Comparison of ENCODE assay signal across 16 cellular contexts in genomic region chr18:55488473-55488872, GRCh38.
DNase-seq lines count a peak whose midpoint lies in the region; ATAC-seq and TF ChIP-seq lines count a peak whose summit lies in the region.
"Had no signal": no experiment of that assay in that cellular context is flagged by ENCODE, and none has a peak within 500 bp of the region (broad histone marks: within the 10 kb centered on the region; RNA-seq: fewer than 3 reads in every experiment).

No MANE protein-coding gene starts in this region.

- no peaks in the 10 kb centered on the region for H3K27me3 ChIP-seq in SK-N-SH (ENCODE audit: insufficient read depth)
- H3K27me3 ChIP-seq in mesendoderm (ENCODE audit: insufficient read depth, low read length, poor library complexity) = no peaks in the 10 kb centered on the region
- H3K27me3 ChIP-seq: pancreas had no signal

- H2BK15ac ChIP-seq in mesendoderm (replicated peaks; ENCODE audit: low read depth) = no peak overlapping the region

- H4K5ac ChIP-seq in mesendoderm (ENCODE audit: low read length) = no peak overlapping the region

- no peak overlapping the region for H4K8ac ChIP-seq in mesendoderm (ENCODE audit: low read depth, low read length)

- H3K4ac ChIP-seq in mesendoderm (ENCODE audit: low read depth, low read length) = no peak overlapping the region

- no peak overlapping the region for H3K23ac ChIP-seq in mesendoderm (ENCODE audit: low read length)

- ATAC-seq in GM21423 (IDR thresholded peaks at IDR 0.05; ENCODE audit: unreplicated experiment) = no peak
- ATAC-seq: HCT116, mucosa of descending colon, pancreas had no signal

- DNase-seq in DMS 273 (lab: John Stamatoyannopoulos, UW; ENCODE audit: unreplicated experiment) (peak; percentile 13), DMS 273 treated with DMSO at 0.1 percent for 48 hours (lab: John Stamatoyannopoulos, UW) (no peak), NCI-H146 (lab: John Stamatoyannopoulos, UW) (peak; percentile 99), SK-N-SH (no peak), mesendoderm (peak; percentile 57), NCI-H187 treated with DMSO at 0.1 percent for 48 hours (lab: John Stamatoyannopoulos, UW) (no peak), NCI-H82 (lab: John Stamatoyannopoulos, UW) (no peak)
- DNase-seq: activated CD8-positive, alpha-beta memory T cell treated with anti-CD3 and anti-CD28 coated beads for 24 hours; activated gamma-delta T cell; CD4-positive, alpha-beta T cell; mucosa of descending colon; NCI-H2227 treated with DMSO at 0.1 percent for 48 hours; pancreas had no signal

- H3K4me3 ChIP-seq in SK-N-SH (ENCODE audit: low read depth in 2 of 2, low read length in 1 of 2) (no peak overlapping the region; a peak in 1 of 4 replicates), mesendoderm (ENCODE audit: low read length) (no peak overlapping the region)
- H3K4me3 ChIP-seq: mucosa of descending colon, pancreas had no signal

- no peak overlapping the region for H3K56ac ChIP-seq in mesendoderm (ENCODE audit: low read length)

- H2BK120ac ChIP-seq in mesendoderm (ENCODE audit: low read depth, low read length) = no peak overlapping the region

- no peaks in the 10 kb centered on the region for H3K9me2 ChIP-seq in SK-N-SH

- H3K79me2 ChIP-seq in SK-N-SH (ENCODE audit: insufficient read depth) = peaks cover 93% of the 10 kb centered on the region
- peaks cover 32% of the 10 kb centered on the region for H3K79me2 ChIP-seq in mesendoderm (ENCODE audit: control insufficient read depth, insufficient read depth, low read length)

- H3K9me3 ChIP-seq in SK-N-SH = no peaks in the 10 kb centered on the region
- H3K9me3 ChIP-seq: mucosa of descending colon, pancreas had no signal

- H3K9ac ChIP-seq in SK-N-SH (no peak overlapping the region), mesendoderm (ENCODE audit: low read length) (no peak overlapping the region)

- CTCF ChIA-PET in SK-N-SH (lab: Yijun Ruan, JAX) = interaction anchor here (0.5 to 3.1 kb wide), 3 partner anchors 73 to 254 kb away, joined by 3 to 14 read pairs (median 3); no protein-coding TSS in a partner anchor

- peak overlapping the region; percentile 28 to 91; a peak in 2 of 4 replicates for H3K27ac ChIP-seq in SK-N-SH (ENCODE audit: low read depth in 2 of 2, low read length in 1 of 2)
- no peak overlapping the region for H3K27ac ChIP-seq in mesendoderm (ENCODE audit: low read depth, low read length)
- H3K27ac ChIP-seq: 22Rv1, pancreas had no signal

- H3F3A ChIP-seq in SK-N-SH (replicated peaks; ENCODE audit: insufficient read depth) = peaks cover 11% of the 10 kb centered on the region

- no peak overlapping the region for H2AFZ ChIP-seq in SK-N-SH (ENCODE audit: low read depth)

- H3K79me1 ChIP-seq in mesendoderm (ENCODE audit: low read length) = peaks cover 20% of the 10 kb centered on the region

- H3K4me1 ChIP-seq in SK-N-SH (ENCODE audit: control insufficient read depth in 1 of 2, insufficient read depth in 2 of 2, low read depth in 1 of 2, low read length in 1 of 2) (peaks cover 26 to 28% of the 10 kb centered on the region in 2 experiments), mesendoderm (ENCODE audit: control insufficient read depth, low read depth, low read length) (peaks cover 6% of the 10 kb centered on the region)
- H3K4me1 ChIP-seq: pancreas had no signal

- H4K20me1 ChIP-seq in SK-N-SH (ENCODE audit: insufficient read depth) = no peaks in the 10 kb centered on the region

- peak overlapping the region; percentile 50 for H3K4me2 ChIP-seq in SK-N-SH
- no peak overlapping the region for H3K4me2 ChIP-seq in mesendoderm (ENCODE audit: low read length)

- H3K36me3 ChIP-seq in SK-N-SH (replicated peaks in 1 of 2; ENCODE audit: control insufficient read depth in 1 of 2, insufficient read depth in 2 of 2, low read length in 1 of 2) (no peaks in the 10 kb centered on the region), mesendoderm (ENCODE audit: control insufficient read depth, insufficient read depth, low read length) (no peaks in the 10 kb centered on the region)
- H3K36me3 ChIP-seq: pancreas had no signal

- H3K18ac ChIP-seq in mesendoderm (ENCODE audit: low read length) = no peak overlapping the region

- TF ChIP-seq EP300 in SK-N-SH (IDR thresholded peaks at IDR 0.05; ENCODE audit: borderline replicate concordance in 1 of 2, low read depth in 1 of 2, low read length in 1 of 2) = no peak

- H2BK5ac ChIP-seq in mesendoderm (ENCODE audit: low read length) = no peak overlapping the region

- no peak for TF ChIP-seq RAD21 in SK-N-SH (IDR thresholded peaks at IDR 0.05; ENCODE audit: low read length)

- no peak for TF ChIP-seq CTCF in SK-N-SH (IDR thresholded peaks at IDR 0.05)

- POLR2A ChIA-PET in SK-N-SH (lab: Yijun Ruan, JAX) = no interaction called here

- H2AK5ac ChIP-seq in mesendoderm (ENCODE audit: low read length) = no peak overlapping the region

- 69% methylated on average over 2 of the region's 2 CpGs for WGBS in SK-N-SH (ENCODE audit: low lambda C conversion rate)
- no CpG with 5 or more reads among the region's 2 CpGs for WGBS in mesendoderm (ENCODE audit: extremely low coverage, insufficient coverage, low lambda C conversion rate)

TF ChIP-seq in SK-N-SH, 30 proteins besides CTCF, POLR2A, EP300 and RAD21:
- TF ChIP-seq GABPA (IDR thresholded peaks at IDR 0.05; ENCODE audit: low read depth) = no peak
- TF ChIP-seq FOXM1 (IDR thresholded peaks at IDR 0.05; ENCODE audit: low read depth) = no peak
- TF ChIP-seq ELF1 (IDR thresholded peaks at IDR 0.05) = no peak
- TF ChIP-seq SMC3 (IDR thresholded peaks at IDR 0.05; ENCODE audit: low read depth, low read length) = no peak
- TF ChIP-seq USF1 (IDR thresholded peaks at IDR 0.05; ENCODE audit: borderline replicate concordance, low read depth) = no peak
- TF ChIP-seq IRF3 (IDR thresholded peaks at IDR 0.05; ENCODE audit: low read depth, low read length) = no peak
- TF ChIP-seq NFIC (IDR thresholded peaks at IDR 0.05; ENCODE audit: borderline replicate concordance) = no peak
- no peak for TF ChIP-seq TAF1 (IDR thresholded peaks at IDR 0.05; ENCODE audit: borderline replicate concordance, low read depth, low read length)
- TF ChIP-seq CHD2 (IDR thresholded peaks at IDR 0.05; ENCODE audit: low read length, partially characterized antibody) = no peak

Comparison
In these comparisons a context has a peak if more than half of its experiments do, and no peak if none do; other contexts are left out.
1. DNase-seq: peak in DMS 273 (single experiment), NCI-H146 (single experiment) and mesendoderm (single experiment); none in DMS 273 treated with DMSO at 0.1 percent for 48 hours (single experiment), SK-N-SH (single experiment), NCI-H187 treated with DMSO at 0.1 percent for 48 hours (single experiment) and NCI-H82 (single experiment).